In the genomic region with DNA sequence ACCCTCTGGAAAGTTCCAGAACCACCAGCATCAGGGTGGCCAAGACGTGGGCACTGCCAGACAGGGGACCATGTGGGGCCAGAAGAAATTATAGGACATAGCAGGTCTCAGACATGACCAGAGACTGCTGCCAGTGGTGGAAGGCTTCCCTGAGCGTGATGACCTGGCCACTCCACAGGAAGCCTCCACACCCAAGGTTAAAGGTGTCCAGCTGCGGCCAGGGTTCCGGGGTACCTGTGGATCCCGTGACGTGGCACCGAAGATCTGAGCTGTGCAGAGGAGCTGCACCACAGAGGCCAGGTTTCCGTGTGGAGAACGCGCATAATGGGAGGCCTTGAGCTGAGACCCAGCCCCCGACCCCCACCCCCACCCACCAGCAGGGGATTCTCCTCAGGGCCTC, we compare ENCODE assay signal across 4 cellular contexts.
"Had no signal": no experiment of that assay in that cellular context is flagged by ENCODE, and none has a peak within 500 bp of the region (broad histone marks: within the 10 kb centered on the region; RNA-seq: fewer than 3 reads in every experiment).

No MANE protein-coding gene starts in this region.

- H3K4me3 ChIP-seq: GM23338 had no signal

- DNase-seq: H9, HCEC 1CT, IMR-90 had no signal

- H3K4me1 Mint-ChIP-seq: GM23338 had no signal

- H3K4me3 Mint-ChIP-seq: GM23338, H9 had no signal

- H3K27ac Mint-ChIP-seq: GM23338, H9 had no signal
